In the genomic region with DNA sequence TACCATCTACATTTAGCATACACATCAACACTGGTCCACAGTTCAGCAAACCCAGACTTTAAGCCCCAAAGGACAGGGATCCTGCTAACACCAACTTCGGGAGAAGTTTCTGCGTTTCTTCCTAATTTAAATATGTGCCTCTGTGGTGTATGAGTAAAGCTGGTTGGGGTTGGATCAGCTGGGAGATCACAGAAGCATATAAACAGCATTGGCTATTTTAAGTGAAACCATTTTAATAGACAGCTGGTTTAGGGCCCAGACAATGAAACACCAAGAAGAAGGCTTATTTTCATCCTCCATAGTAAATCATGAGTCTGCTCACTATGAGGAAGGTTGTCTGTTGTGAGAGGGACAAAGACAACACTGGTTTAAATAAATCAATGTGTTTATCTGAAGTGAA, we compare ENCODE assay signal across 16 cellular contexts. TPM values are rescaled to one million over a fixed set of nuclear protein-coding genes. Genes with fewer than 3 reads are reported as not detected.
"Had no signal": no experiment of that assay in that cellular context is flagged by ENCODE, and none has a peak within 500 bp of the region (broad histone marks: within the 10 kb centered on the region; RNA-seq: fewer than 3 reads in every experiment).

No MANE protein-coding gene starts in this region.

- H3K4me3 ChIP-seq: gastroesophageal sphincter, sigmoid colon had no signal

- H3K27ac ChIP-seq: gastroesophageal sphincter, sigmoid colon had no signal

- H3K4me1 ChIP-seq: sigmoid colon had no signal

- ATAC-seq: activated CD8-positive, alpha-beta T cell treated with anti-CD3 and anti-CD28 coated beads for 36 hours; activated T-helper 17 cell treated with anti-CD3 and anti-CD28 coated beads, Interleukin-2, amount 50 U/mL, for 72 hours; gastroesophageal sphincter had no signal

- H3K27me3 ChIP-seq: gastroesophageal sphincter, sigmoid colon had no signal

- H3K27ac Mint-ChIP-seq: activated CD4-positive, alpha-beta T cell treated with anti-CD3 and anti-CD28 coated beads, Interleukin-2, amount 10 ng/mL, durations not matched to agents 24 days and 14 days; activated CD8-positive, alpha-beta T cell treated with anti-CD3 and anti-CD28 coated beads for 36 hours; activated naive CD4-positive, alpha-beta T cell treated with anti-CD3 and anti-CD28 coated beads for 36 hours; activated T-helper 17 cell treated with anti-CD3 and anti-CD28 coated beads, Interleukin-2, amount 50 U/mL, for 72 hours; immature natural killer cell; stimulated activated naive CD8-positive, alpha-beta T cell treated with anti-CD3 and anti-CD28 coated beads, Interleukin-15, Interleukin-2, amounts not matched to agents 100 ng/mL and 50 ng/mL, for 24 hours had no signal

- H3K9me3 Mint-ChIP-seq: activated CD4-positive, alpha-beta T cell treated with anti-CD3 and anti-CD28 coated beads, Interleukin-2, amount 10 ng/mL, durations not matched to agents 24 days and 14 days; activated CD8-positive, alpha-beta T cell treated with anti-CD3 and anti-CD28 coated beads for 36 hours; activated naive CD4-positive, alpha-beta T cell treated with anti-CD3 and anti-CD28 coated beads for 36 hours; activated T-helper 17 cell treated with anti-CD3 and anti-CD28 coated beads, Interleukin-2, amount 50 U/mL, for 72 hours; central memory CD8-positive, alpha-beta T cell; nephron; stimulated activated naive CD8-positive, alpha-beta T cell treated with anti-CD3 and anti-CD28 coated beads, Interleukin-15, Interleukin-2, amounts not matched to agents 100 ng/mL and 50 ng/mL, for 24 hours had no signal

- H3K36me3 ChIP-seq: sigmoid colon had no signal

- H3K4me3 Mint-ChIP-seq: activated CD4-positive, alpha-beta T cell treated with anti-CD3 and anti-CD28 coated beads, Interleukin-2, amount 10 ng/mL, durations not matched to agents 24 days and 14 days; activated CD8-positive, alpha-beta T cell treated with anti-CD3 and anti-CD28 coated beads for 36 hours; activated naive CD4-positive, alpha-beta T cell treated with anti-CD3 and anti-CD28 coated beads for 36 hours; activated T-helper 17 cell treated with anti-CD3 and anti-CD28 coated beads, Interleukin-2, amount 50 U/mL, for 72 hours; central memory CD8-positive, alpha-beta T cell; immature natural killer cell; nephron; stimulated activated naive CD8-positive, alpha-beta T cell treated with anti-CD3 and anti-CD28 coated beads, Interleukin-15, Interleukin-2, amounts not matched to agents 100 ng/mL and 50 ng/mL, for 24 hours had no signal

- DNase-seq: activated CD4-positive, alpha-beta T cell treated with anti-CD3 and anti-CD28 coated beads, Interleukin-2, amount 10 ng/mL, durations not matched to agents 24 days and 14 days; activated CD8-positive, alpha-beta T cell treated with anti-CD3 and anti-CD28 coated beads for 36 hours; activated naive CD4-positive, alpha-beta T cell treated with anti-CD3 and anti-CD28 coated beads for 36 hours; activated T-cell treated with anti-CD3 and anti-CD28 coated beads, Interleukin-2, amount 50 U/mL, for 1 hour; aorta; cortex of kidney; immature natural killer cell; nucleus accumbens; posterior cingulate gyrus; sigmoid colon; T1000 had no signal

- H3K4me1 Mint-ChIP-seq: activated CD4-positive, alpha-beta T cell treated with anti-CD3 and anti-CD28 coated beads, Interleukin-2, amount 10 ng/mL, durations not matched to agents 24 days and 14 days; activated T-helper 17 cell treated with anti-CD3 and anti-CD28 coated beads, Interleukin-2, amount 50 U/mL, for 72 hours; central memory CD8-positive, alpha-beta T cell; immature natural killer cell had no signal

- H3K9me3 ChIP-seq: gastroesophageal sphincter, sigmoid colon had no signal

- H3K27me3 Mint-ChIP-seq: central memory CD8-positive, alpha-beta T cell had no signal

RNA-seq across cellular contexts. Expression of a gene that starts 11.3 kb away (rescaled TPM):
- total RNA-seq: activated CD4-positive, alpha-beta T cell treated with anti-CD3 and anti-CD28 coated beads, Interleukin-2, amount 10 ng/mL, durations not matched to agents 24 days and 14 days had no signal
- polyA plus RNA-seq: immature natural killer cell had no signal
